ENCODE assay signal across 8 cellular contexts in genomic region chr22:41288245-41288946, GRCh38. TPM values are rescaled to one million over a fixed set of nuclear protein-coding genes. Genes with fewer than 3 reads are reported as not detected.
A peak's percentile ranks its signal among the peaks of the same experiment; 100 is the strongest.
DNase-seq lines count a peak whose midpoint lies in the region; ATAC-seq and TF ChIP-seq lines count a peak whose summit lies in the region.

No MANE protein-coding gene starts in this region.

- DNase-seq in AG04450 (ENCODE audit: low read depth, low spot score) (peak; percentile 59), HS-27A (ENCODE audit: low read depth) (peak; percentile 54), suprapubic skin (ENCODE audit: low spot score in 2 of 2) (no peak), NOMO-1 treated with dmso at 0.1 percent for 144 hours (lab: John Stamatoyannopoulos, UW; ENCODE audit: unreplicated experiment) (no peak), lower leg skin (ENCODE audit: low spot score in 2 of 2) (no peak)

- H3K27me3 Mint-ChIP-seq in activated T-helper 17 cell treated with anti-CD3 and anti-CD28 coated beads, Interleukin-2, amount 50 U/mL, for 72 hours = no peaks in the 10 kb centered on the region

- H3K4me3 ChIP-seq in AG04450 (ENCODE audit: low read depth, low read length) (no peak overlapping the region), iPS-20b (ENCODE audit: low read length) (no peak overlapping the region), suprapubic skin (no peak overlapping the region), lower leg skin (ENCODE audit: low read depth, poor library complexity, severe bottlenecking) (no peak overlapping the region)

- no peak for TF ChIP-seq CTCF in AG04450 (IDR thresholded peaks at IDR 0.05; ENCODE audit: low read depth, low read length)
- TF ChIP-seq CTCF in suprapubic skin (IDR thresholded peaks at IDR 0.05) = no peak
- no peak for TF ChIP-seq CTCF in lower leg skin (IDR thresholded peaks at IDR 0.05)

- peaks cover 11% of the 10 kb centered on the region for H3K4me1 Mint-ChIP-seq in activated T-helper 17 cell treated with anti-CD3 and anti-CD28 coated beads, Interleukin-2, amount 50 U/mL, for 72 hours

- CTCF ChIA-PET in AG04450 (lab: Charles Lee) = interaction anchor here (1.6 kb wide), 1 partner anchor 13 kb away, joined by 6 read pairs; the partner anchor contains the start of gene ZC3H7B

- TF ChIP-seq POLR2A in suprapubic skin (IDR thresholded peaks at IDR 0.05) (no peak), lower leg skin (IDR thresholded peaks at IDR 0.05) (no peak)

- POLR2A ChIA-PET in AG04450 (lab: Yijun Ruan, JAX) = interaction anchor here (0.6 to 0.7 kb wide), 2 partner anchors 14 to 20 kb away, joined by 4 to 5 read pairs; no protein-coding TSS in a partner anchor

- H3K27ac ChIP-seq in AG04450 (ENCODE audit: low read depth, low read length) (peak overlapping the region; percentile 93), iPS-20b (ENCODE audit: low read length) (no peak overlapping the region), suprapubic skin (peak overlapping the region; percentile 79)

- H3K36me3 ChIP-seq in iPS-20b (ENCODE audit: insufficient read depth, low read depth, low read length) = peaks cover 15% of the 10 kb centered on the region
- peaks cover 5% of the 10 kb centered on the region for H3K36me3 ChIP-seq in suprapubic skin

- 40% methylated on average over 9 of the region's 9 CpGs for WGBS in suprapubic skin
- 44 to 49% methylated on average over 9 of the region's 9 CpGs for WGBS in lower leg skin, 2 donors

- peak overlapping the region; percentile 49 for H3K4me3 Mint-ChIP-seq in activated T-helper 17 cell treated with anti-CD3 and anti-CD28 coated beads, Interleukin-2, amount 50 U/mL, for 72 hours

- no peak for TF ChIP-seq EP300 in suprapubic skin (IDR thresholded peaks at IDR 0.05)

- intact Hi-C loops in lower leg skin (cut with DNase I; ENCODE audit: low total_unique reads) = no loop called here

- no peak for ATAC-seq in activated T-helper 17 cell treated with anti-CD3 and anti-CD28 coated beads, Interleukin-2, amount 50 U/mL, for 72 hours (replicated peaks)
- ATAC-seq in GM18873 (IDR thresholded peaks at IDR 0.05; ENCODE audit: low FRiP score, unreplicated experiment) = no peak

- no peaks in the 10 kb centered on the region for H3K9me3 Mint-ChIP-seq in activated T-helper 17 cell treated with anti-CD3 and anti-CD28 coated beads, Interleukin-2, amount 50 U/mL, for 72 hours

- H3K36me3 Mint-ChIP-seq in activated T-helper 17 cell treated with anti-CD3 and anti-CD28 coated beads, Interleukin-2, amount 50 U/mL, for 72 hours (ENCODE audit: low read depth) = peaks cover 22% of the 10 kb centered on the region

- H3K4me1 ChIP-seq in iPS-20b (ENCODE audit: insufficient read depth, low read length) (peaks cover 25% of the 10 kb centered on the region), suprapubic skin (peaks cover 38% of the 10 kb centered on the region)

- H3K27me3 ChIP-seq in AG04450 (ENCODE audit: control insufficient read depth, insufficient read depth, low read length) (no peaks in the 10 kb centered on the region), iPS-20b (ENCODE audit: insufficient read depth, low read length) (no peaks in the 10 kb centered on the region), suprapubic skin (no peaks in the 10 kb centered on the region)

- H3K9me3 ChIP-seq in AG04450 (ENCODE audit: control insufficient read depth, insufficient read depth, low read length) (peaks cover 4% of the 10 kb centered on the region; the same call in 1 of the 2 replicates), iPS-20b (ENCODE audit: insufficient read depth, low read depth, low read length) (no peaks in the 10 kb centered on the region), suprapubic skin (no peaks in the 10 kb centered on the region)

- H3K27ac Mint-ChIP-seq in activated T-helper 17 cell treated with anti-CD3 and anti-CD28 coated beads, Interleukin-2, amount 50 U/mL, for 72 hours = peak overlapping the region; percentile 29

- H3K9ac ChIP-seq in iPS-20b (ENCODE audit: low read depth, low read length) = peak overlapping the region; percentile 30; the same call in 1 of the 2 replicates

RNA-seq across cellular contexts. Expression of gene RANGAP1, which starts 2.4 kb away (rescaled TPM):
- polyA plus RNA-seq in AG04450 (2011; rRNA removed) = 75.8 and 94.9 TPM in 2 replicates
- polyA minus RNA-seq in AG04450 (2011; rRNA and poly(A)+ RNA removed) = 89.5 and 115 TPM in 2 replicates
- 100 to 1,000 TPM in 1 of 2 donors, 10 to 100 TPM in 1; 81.6 to 166 TPM for total RNA-seq in activated T-helper 17 cell treated with anti-CD3 and anti-CD28 coated beads, Interleukin-2, amount 50 U/mL, for 72 hours
- total RNA-seq in suprapubic skin (100 to 1,000 TPM; 112 to 120 (median 114) TPM), lower leg skin (100 to 1,000 TPM; 119 to 150 (median 121) TPM)

RNA-seq across cellular contexts. Expression of gene ZC3H7B, which starts 12.9 kb away (rescaled TPM):
- 55.3 and 68.7 TPM in 2 replicates for polyA plus RNA-seq in AG04450 (2011; rRNA removed)
- polyA minus RNA-seq in AG04450 (2011; rRNA and poly(A)+ RNA removed) = 55.6 and 71.7 TPM in 2 replicates
- 10 to 100 TPM; 28.3 to 48.6 TPM for total RNA-seq in activated T-helper 17 cell treated with anti-CD3 and anti-CD28 coated beads, Interleukin-2, amount 50 U/mL, for 72 hours
- total RNA-seq in suprapubic skin = 10 to 100 TPM; 29.7 to 45.7 (median 41.0) TPM
- total RNA-seq in lower leg skin = 10 to 100 TPM; 19.9 to 39.9 (median 31.2) TPM

RNA-seq across cellular contexts. Expression of gene CHADL, which starts 47.7 kb away (rescaled TPM):
- polyA plus RNA-seq in AG04450 (2011; rRNA removed) = 0.24 and 0.65 TPM in 2 replicates
- 0.22 and 0.23 TPM in 2 replicates for polyA minus RNA-seq in AG04450 (2011; rRNA and poly(A)+ RNA removed)
- under 1 TPM; 0.41 to 0.50 TPM for total RNA-seq in activated T-helper 17 cell treated with anti-CD3 and anti-CD28 coated beads, Interleukin-2, amount 50 U/mL, for 72 hours
- 10 to 100 TPM in 3 of 4 donors, 1 to 10 TPM in 1; 9.5 to 18.8 (median 15.7) TPM for total RNA-seq in suprapubic skin
- total RNA-seq in lower leg skin = 10 to 100 TPM; 10.5 to 16.3 (median 11.5) TPM

Comparison
In these comparisons a context has a peak if more than half of its experiments do, and no peak if none do; other contexts are left out.
1. DNase-seq: peak in AG04450 (single experiment) and HS-27A (single experiment); none in suprapubic skin (0 of 2), NOMO-1 treated with dmso at 0.1 percent for 144 hours (single experiment) and lower leg skin (0 of 2).
2. RNA of gene CHADL, which starts 47.7 kb away (total RNA-seq): 9.5 to 18.8 TPM in suprapubic skin and 10.5 to 16.3 TPM in lower leg skin; 0.41 to 0.50 TPM in activated T-helper 17 cell treated with anti-CD3 and anti-CD28 coated beads, Interleukin-2, amount 50 U/mL, for 72 hours; every median in the first group is over 4 times any median in the second.